Comparison of ENCODE assay signal across 10 cellular contexts in the genomic region with DNA sequence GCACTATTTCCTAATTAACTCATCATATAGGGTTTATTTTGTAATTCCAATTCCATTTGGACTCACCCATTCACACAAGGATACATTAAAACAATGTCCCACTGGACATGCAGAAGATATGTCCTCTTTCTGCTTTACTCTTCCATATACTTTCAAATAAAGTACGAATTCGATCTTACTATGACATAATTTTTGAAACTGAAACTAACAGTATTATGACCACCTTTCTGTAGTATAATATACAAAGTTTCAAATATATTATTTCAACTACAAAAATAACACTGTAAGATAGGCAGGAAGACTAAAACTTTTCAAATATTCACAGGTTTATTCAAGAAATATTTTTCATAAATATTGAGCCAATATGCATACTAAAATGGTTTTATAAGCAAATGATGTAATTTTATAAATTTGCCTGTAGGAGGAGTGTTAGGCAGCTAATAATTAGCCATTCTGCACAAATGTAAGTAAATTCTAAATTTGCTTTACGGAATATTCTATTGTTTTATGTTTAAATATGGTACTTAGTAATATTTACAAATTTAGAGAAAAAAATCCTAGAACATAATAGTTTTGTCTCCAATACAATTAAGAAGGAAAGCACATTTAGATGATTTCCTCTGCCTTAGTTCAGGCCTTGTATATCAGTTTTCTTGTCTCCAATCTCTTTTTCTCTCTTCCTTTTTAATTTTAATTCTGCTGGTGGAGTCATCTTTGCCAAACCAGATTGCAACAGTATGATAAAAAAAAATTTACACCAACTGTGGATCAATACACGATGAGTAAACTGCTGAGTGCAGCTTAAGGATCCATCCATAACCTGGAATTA.
DNase-seq lines count a peak whose midpoint lies in the region; TF ChIP-seq lines count a peak whose summit lies in the region.
"Had no signal": no experiment of that assay in that cellular context is flagged by ENCODE, and none has a peak within 500 bp of the region (broad histone marks: within the 10 kb centered on the region; RNA-seq: fewer than 3 reads in every experiment).

No MANE protein-coding gene starts in this region.

- DNase-seq in NCI-H1694 (lab: John Stamatoyannopoulos, UW) = peak; percentile 5
- DNase-seq in NCI-H1694 treated with DMSO at 0.1 percent for 48 hours (lab: John Stamatoyannopoulos, UW) = no peak
- no peak for DNase-seq in LNCaP clone FGC (ENCODE audit: low read depth)
- DNase-seq in mammary epithelial cell = no peak
- DNase-seq in osteoblast (ENCODE audit: insufficient read length, low spot score, missing footprints) = peak; percentile 31
- no peak for DNase-seq in esophagus muscularis mucosa (ENCODE audit: extremely low spot score)
- DNase-seq in adrenal gland = no peak
- no peak for DNase-seq in stimulated activated CD4-positive, alpha-beta T cell treated with anti-CD3 and anti-CD28 coated beads, Interleukin-1b, Interleukin-23, amount 100 ng/mL, for 48 hours
- DNase-seq: activated CD4-positive, alpha-beta T cell treated with anti-CD3 and anti-CD28 coated beads, Interleukin-2, amount 50 U/mL, for 48 hours had no signal

- BruUV-seq in mammary epithelial cell (replicated peaks; lab: Mats Ljungman, UMichigan) = no TSS peak

- H2AFZ ChIP-seq in mammary epithelial cell (ENCODE audit: low read depth, low read length) (no peak overlapping the region), osteoblast (ENCODE audit: low read length) (no peak overlapping the region)

- H3K4me1 ChIP-seq in mammary epithelial cell (ENCODE audit: insufficient read depth, low read length) = peaks cover 4% of the 10 kb centered on the region
- no peaks in the 10 kb centered on the region for H3K4me1 ChIP-seq in osteoblast (ENCODE audit: insufficient read depth, low read length)
- H3K4me1 ChIP-seq in esophagus muscularis mucosa = peaks cover 0 to 5% (median 0%) of the 10 kb centered on the region in 4 donors
- H3K4me1 ChIP-seq in adrenal gland (replicated peaks in 1 of 2) = no peaks in the 10 kb centered on the region
- H3K4me1 ChIP-seq: ascending aorta had no signal

- H3K9me3 ChIP-seq in mammary epithelial cell (replicated peaks; ENCODE audit: insufficient read depth, low read length) = no peaks in the 10 kb centered on the region
- no peaks in the 10 kb centered on the region for H3K9me3 ChIP-seq in osteoblast (ENCODE audit: low read depth, low read length)
- H3K9me3 ChIP-seq in esophagus muscularis mucosa = no peaks in the 10 kb centered on the region
- no peaks in the 10 kb centered on the region for H3K9me3 ChIP-seq in adrenal gland (replicated peaks in 1 of 3)
- H3K9me3 ChIP-seq: ascending aorta had no signal

- H3K4me2 ChIP-seq in mammary epithelial cell (ENCODE audit: insufficient read depth, low read depth, low read length) (no peak overlapping the region), osteoblast (ENCODE audit: insufficient read depth, low read length) (peak overlapping the region; percentile 28)

- dilution Hi-C loops in mammary epithelial cell (cut with HindIII; ENCODE audit: low sequenced_read_pairs) = loop anchor here (25.0 kb wide), 1 partner anchor 116 kb away; a partner anchor contains a TSS

- no peaks in the 10 kb centered on the region for H3K36me3 ChIP-seq in mammary epithelial cell (ENCODE audit: insufficient read depth, low read length)
- H3K36me3 ChIP-seq in osteoblast (ENCODE audit: insufficient read depth, low read length) = no peaks in the 10 kb centered on the region
- no peaks in the 10 kb centered on the region for H3K36me3 ChIP-seq in esophagus muscularis mucosa
- no peaks in the 10 kb centered on the region for H3K36me3 ChIP-seq in adrenal gland (replicated peaks in 1 of 2)
- H3K36me3 ChIP-seq: ascending aorta had no signal

- in situ Hi-C loops in mammary epithelial cell (cut with MboI; ENCODE audit: low sequenced_read_pairs in 2 of 2) = loop anchor here in 1 of 2 donors (10.0 kb wide), 1 partner anchor 144 kb away; no protein-coding TSS in a partner anchor

- CTCF ChIA-PET in mammary epithelial cell (lab: Charles Lee; ENCODE audit: low non-redundant PET) = interaction anchor here (0.9 kb wide), 1 partner anchor 144 kb away, joined by 4 read pairs; no protein-coding TSS in a partner anchor

- 85% methylated on average over 4 of the region's 4 CpGs for WGBS in mammary epithelial cell (ENCODE audit: low coverage, missing lambda C conversion rate)
- WGBS in esophagus muscularis mucosa = 82% methylated on average over 4 of the region's 4 CpGs
- 66 to 77% (median 71%) methylated on average over 4 of the region's 4 CpGs for WGBS in adrenal gland, 4 donors

- no peak overlapping the region for H3K27ac ChIP-seq in mammary epithelial cell (ENCODE audit: insufficient read depth, low read depth, low read length)
- H3K27ac ChIP-seq in osteoblast (ENCODE audit: low read depth, low read length) = no peak overlapping the region
- no peak overlapping the region for H3K27ac ChIP-seq in esophagus muscularis mucosa (replicated peaks in 1 of 4)
- no peak overlapping the region for H3K27ac ChIP-seq in adrenal gland
- H3K27ac ChIP-seq: ascending aorta had no signal

- intact Hi-C loops in mammary epithelial cell (cut with micrococcal nuclease) = loop anchor here (5.0 to 10.0 kb wide), 3 partner anchors 469 to 1446 kb away; no protein-coding TSS in a partner anchor
- intact Hi-C loops in esophagus muscularis mucosa (cut with DNase I) = loop anchor here (10.0 kb wide), 1 partner anchor 144 kb away; no protein-coding TSS in a partner anchor
- intact Hi-C loops in adrenal gland (cut with DNase I) = loop anchor here in 1 of 2 donors (10.0 kb wide), 1 partner anchor 144 kb away; no protein-coding TSS in a partner anchor

- H3K27me3 ChIP-seq in mammary epithelial cell (ENCODE audit: insufficient read depth, low read length) (no peaks in the 10 kb centered on the region), osteoblast (ENCODE audit: insufficient read depth, low read length) (peaks cover 4% of the 10 kb centered on the region), esophagus muscularis mucosa (no peaks in the 10 kb centered on the region), adrenal gland (no peaks in the 10 kb centered on the region)
- H3K27me3 ChIP-seq: ascending aorta had no signal

- TF ChIP-seq CTCF in LNCaP clone FGC (IDR thresholded peaks at IDR 0.05; ENCODE audit: control insufficient read depth, extremely low read depth, insufficient read depth) = 0 out of 2 replicates have a peak, but pooled peaks have one; percentile 16
- peak; percentile 34 to 40 for TF ChIP-seq CTCF in mammary epithelial cell (conservative IDR thresholded peaks at IDR 0.05 in 1 of 2, IDR thresholded peaks at IDR 0.05 in 1 of 2; ENCODE audit: extremely low read depth in 1 of 2, insufficient read depth in 1 of 2, low read depth in 1 of 2, low read length in 2 of 2)
- TF ChIP-seq CTCF in osteoblast (IDR thresholded peaks at IDR 0.05; ENCODE audit: extremely low read depth, low read depth, low read length) = peak; percentile 21
- TF ChIP-seq CTCF in esophagus muscularis mucosa (IDR thresholded peaks at IDR 0.05) = peak in 1 of 3 experiments; percentile 24
- TF ChIP-seq CTCF in adrenal gland (IDR thresholded peaks at IDR 0.05) = peak in 1 of 6 experiments; percentile 20

- no peak for TF ChIP-seq POLR2A in esophagus muscularis mucosa (IDR thresholded peaks at IDR 0.05; ENCODE audit: low read depth)
- TF ChIP-seq POLR2A in adrenal gland (IDR thresholded peaks at IDR 0.05) = no peak

- H3K9ac ChIP-seq in mammary epithelial cell (ENCODE audit: insufficient read depth, low read length) = no peak overlapping the region

- H4K20me1 ChIP-seq in mammary epithelial cell (ENCODE audit: insufficient read depth, low read length) = no peaks in the 10 kb centered on the region
- no peaks in the 10 kb centered on the region for H4K20me1 ChIP-seq in osteoblast (ENCODE audit: insufficient read depth, low read length)

- TF ChIP-seq EP300 in esophagus muscularis mucosa (IDR thresholded peaks at IDR 0.05) = no peak

- H3K4me3 ChIP-seq in LNCaP clone FGC (ENCODE audit: low read depth, low read length) (no peak overlapping the region), mammary epithelial cell (replicated peaks in 1 of 3; ENCODE audit: insufficient read depth in 1 of 3, low read depth in 2 of 3, low read length in 3 of 3) (no peak overlapping the region), osteoblast (ENCODE audit: insufficient read depth, low read length) (no peak overlapping the region), esophagus muscularis mucosa (no peak overlapping the region), adrenal gland (no peak overlapping the region)
- H3K4me3 ChIP-seq: ascending aorta had no signal

- H3K79me2 ChIP-seq in mammary epithelial cell (ENCODE audit: insufficient read depth, low read length) = no peaks in the 10 kb centered on the region
- H3K79me2 ChIP-seq in osteoblast (ENCODE audit: insufficient read depth, low read length) = no peaks in the 10 kb centered on the region

Comparison
In these comparisons a context has a peak if more than half of its experiments do, and no peak if none do; other contexts are left out.
1. DNase-seq: peak in NCI-H1694 (single experiment) and osteoblast (single experiment); none in NCI-H1694 treated with DMSO at 0.1 percent for 48 hours (single experiment), LNCaP clone FGC (single experiment), mammary epithelial cell (single experiment), esophagus muscularis mucosa (single experiment), adrenal gland (0 of 7) and stimulated activated CD4-positive, alpha-beta T cell treated with anti-CD3 and anti-CD28 coated beads, Interleukin-1b, Interleukin-23, amount 100 ng/mL, for 48 hours (single experiment).